Comparison of ENCODE assay signal across 25 cellular contexts in genomic region chr4:149738156-149738555, GRCh38.
"Had no signal": no experiment of that assay in that cellular context is flagged by ENCODE, and none has a peak within 500 bp of the region (broad histone marks: within the 10 kb centered on the region; RNA-seq: fewer than 3 reads in every experiment).

No MANE protein-coding gene starts in this region.

- H3K27ac ChIP-seq: adrenal gland, SJSA1 had no signal

- H3K27me3 Mint-ChIP-seq: activated CD4-positive, alpha-beta memory T cell treated with anti-CD3 and anti-CD28 coated beads for 36 hours; activated CD4-positive, alpha-beta T cell treated with anti-CD3 and anti-CD28 coated beads, Interleukin-2, amount 10 ng/mL, durations not matched to agents 7 days and 5 days; activated naive CD8-positive, alpha-beta T cell treated with anti-CD3 and anti-CD28 coated beads, Interleukin-2, amount 10 ng/mL, durations not matched to agents 7 days and 5 days; activated T-helper 17 cell treated with anti-CD3 and anti-CD28 coated beads, Interleukin-2, amount 50 U/mL, for 72 hours had no signal

- H3K9me3 ChIP-seq: adrenal gland, SJSA1 had no signal

- DNase-seq: activated CD4-positive, alpha-beta memory T cell treated with anti-CD3 and anti-CD28 coated beads for 36 hours; activated CD4-positive, alpha-beta T cell treated with anti-CD3 and anti-CD28 coated beads, Interleukin-2, amount 10 ng/mL, durations not matched to agents 7 days and 5 days; activated CD4-positive, CD25-positive, alpha-beta regulatory T cell; activated gamma-delta T cell; activated naive CD4-positive, alpha-beta T cell treated with anti-CD3 and anti-CD28 coated beads for 36 hours; activated naive CD8-positive, alpha-beta T cell treated with anti-CD3 and anti-CD28 coated beads, Interleukin-2, amount 10 ng/mL, durations not matched to agents 7 days and 5 days; activated T-cell treated with anti-CD3 and anti-CD28 coated beads for 4 hours; activated T-cell treated with anti-CD3 and anti-CD28 coated beads, Interleukin-2, amount 50 U/mL, for 48 hours; adrenal gland; anterior cingulate cortex; caudate nucleus; Karpas-422; MM.1S; NCI-H1105; NCI-H1436; NCI-H1694 treated with DMSO at 0.1 percent for 48 hours; NCI-H2029 treated with DMSO at 0.1 percent for 48 hours; NCI-H345; NCI-H510A; NCI-H526 treated with DMSO at 0.1 percent for 48 hours; NCI-H82 had no signal

- H3K9me3 Mint-ChIP-seq: activated CD4-positive, alpha-beta memory T cell treated with anti-CD3 and anti-CD28 coated beads for 36 hours; activated CD4-positive, alpha-beta T cell treated with anti-CD3 and anti-CD28 coated beads, Interleukin-2, amount 10 ng/mL, durations not matched to agents 7 days and 5 days; activated naive CD4-positive, alpha-beta T cell treated with anti-CD3 and anti-CD28 coated beads for 36 hours; activated naive CD8-positive, alpha-beta T cell treated with anti-CD3 and anti-CD28 coated beads, Interleukin-2, amount 10 ng/mL, durations not matched to agents 7 days and 5 days; activated T-helper 17 cell treated with anti-CD3 and anti-CD28 coated beads, Interleukin-2, amount 50 U/mL, for 72 hours; T-helper 1 cell treated with Interleukin-12 subunit alpha and Interleukin-12 subunit beta and Interleukin-4 antibody, amounts not matched to agents 30 μg/mL and 1 μg/mL, for 36 hours had no signal

- H3K4me1 Mint-ChIP-seq: activated CD4-positive, alpha-beta T cell treated with anti-CD3 and anti-CD28 coated beads, Interleukin-2, amount 10 ng/mL, durations not matched to agents 7 days and 5 days; activated naive CD8-positive, alpha-beta T cell treated with anti-CD3 and anti-CD28 coated beads, Interleukin-2, amount 10 ng/mL, durations not matched to agents 7 days and 5 days; activated T-helper 17 cell treated with anti-CD3 and anti-CD28 coated beads, Interleukin-2, amount 50 U/mL, for 72 hours had no signal

- H3K36me3 ChIP-seq: adrenal gland, SJSA1 had no signal

- H3K36me3 Mint-ChIP-seq: activated CD4-positive, alpha-beta memory T cell treated with anti-CD3 and anti-CD28 coated beads for 36 hours; activated naive CD8-positive, alpha-beta T cell treated with anti-CD3 and anti-CD28 coated beads, Interleukin-2, amount 10 ng/mL, durations not matched to agents 7 days and 5 days had no signal

- H3K4me3 ChIP-seq: adrenal gland, SJSA1 had no signal

- H3K4me1 ChIP-seq: adrenal gland, SJSA1 had no signal

- H3K4me3 Mint-ChIP-seq: activated CD4-positive, alpha-beta memory T cell treated with anti-CD3 and anti-CD28 coated beads for 36 hours; activated CD4-positive, alpha-beta T cell treated with anti-CD3 and anti-CD28 coated beads, Interleukin-2, amount 10 ng/mL, durations not matched to agents 7 days and 5 days; activated naive CD4-positive, alpha-beta T cell treated with anti-CD3 and anti-CD28 coated beads for 36 hours; activated naive CD8-positive, alpha-beta T cell treated with anti-CD3 and anti-CD28 coated beads, Interleukin-2, amount 10 ng/mL, durations not matched to agents 7 days and 5 days; activated T-helper 17 cell treated with anti-CD3 and anti-CD28 coated beads, Interleukin-2, amount 50 U/mL, for 72 hours; T-helper 1 cell treated with Interleukin-12 subunit alpha and Interleukin-12 subunit beta and Interleukin-4 antibody, amounts not matched to agents 30 μg/mL and 1 μg/mL, for 36 hours had no signal

- H3K27ac Mint-ChIP-seq: activated CD4-positive, alpha-beta memory T cell treated with anti-CD3 and anti-CD28 coated beads for 36 hours; activated CD4-positive, alpha-beta T cell treated with anti-CD3 and anti-CD28 coated beads, Interleukin-2, amount 10 ng/mL, durations not matched to agents 7 days and 5 days; activated naive CD4-positive, alpha-beta T cell treated with anti-CD3 and anti-CD28 coated beads for 36 hours; activated naive CD8-positive, alpha-beta T cell treated with anti-CD3 and anti-CD28 coated beads, Interleukin-2, amount 10 ng/mL, durations not matched to agents 7 days and 5 days; activated T-helper 17 cell treated with anti-CD3 and anti-CD28 coated beads, Interleukin-2, amount 50 U/mL, for 72 hours; T-helper 1 cell treated with Interleukin-12 subunit alpha and Interleukin-12 subunit beta and Interleukin-4 antibody, amounts not matched to agents 30 μg/mL and 1 μg/mL, for 36 hours had no signal

- ATAC-seq: activated T-helper 17 cell treated with anti-CD3 and anti-CD28 coated beads, Interleukin-2, amount 50 U/mL, for 72 hours; Right ventricle myocardium inferior had no signal

- H3K27me3 ChIP-seq: adrenal gland, SJSA1 had no signal
